23 cellular contexts compared by ENCODE assay signal in the genomic region with DNA sequence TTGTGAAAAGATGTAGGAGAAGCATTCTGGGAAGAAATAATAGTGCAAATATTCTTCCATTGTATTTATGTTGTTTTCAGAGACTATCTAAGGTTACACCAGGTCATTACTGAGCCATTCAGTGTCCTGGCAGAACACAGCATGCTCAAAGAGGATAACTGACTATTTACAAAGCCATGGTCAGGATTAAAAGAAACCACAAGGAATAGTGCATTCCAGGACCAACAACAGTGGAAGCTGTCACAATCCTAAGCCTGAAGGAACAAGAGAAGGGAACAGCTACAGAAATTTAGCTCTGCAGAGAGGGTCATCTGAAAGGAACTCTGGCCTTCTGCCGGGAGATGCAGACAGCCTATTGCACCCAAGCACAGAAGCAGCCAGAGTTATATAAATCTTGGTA.
"Had no signal": no experiment of that assay in that cellular context is flagged by ENCODE, and none has a peak within 500 bp of the region (broad histone marks: within the 10 kb centered on the region; RNA-seq: fewer than 3 reads in every experiment).

No MANE protein-coding gene starts in this region.

- H3K36me3 Mint-ChIP-seq: activated naive CD8-positive, alpha-beta T cell treated with anti-CD3 and anti-CD28 coated beads, Interleukin-2, amount 10 ng/mL, durations not matched to agents 7 days and 5 days had no signal

- H3K9me3 Mint-ChIP-seq: activated CD8-positive, alpha-beta T cell treated with anti-CD3 and anti-CD28 coated beads for 36 hours; activated naive CD8-positive, alpha-beta T cell treated with anti-CD3 and anti-CD28 coated beads, Interleukin-2, amount 10 ng/mL, durations not matched to agents 7 days and 5 days had no signal

- ATAC-seq: activated CD4-positive, CD25-positive, alpha-beta regulatory T cell treated with anti-CD3 and anti-CD28 coated beads, Interleukin-2, amount 50 U/mL, for 24 hours; activated CD8-positive, alpha-beta T cell treated with anti-CD3 and anti-CD28 coated beads for 36 hours; body of pancreas had no signal

- H3K27me3 ChIP-seq: adrenal gland, body of pancreas, Peyer's patch had no signal

- H3K4me1 ChIP-seq: adrenal gland, body of pancreas, Peyer's patch had no signal

- H3K27ac ChIP-seq: adrenal gland, body of pancreas, KMS-11, Peyer's patch, RWPE1 had no signal

- H3K9ac ChIP-seq: KMS-11 had no signal

- H3K27ac Mint-ChIP-seq: activated CD8-positive, alpha-beta T cell treated with anti-CD3 and anti-CD28 coated beads for 36 hours; activated naive CD8-positive, alpha-beta T cell treated with anti-CD3 and anti-CD28 coated beads, Interleukin-2, amount 10 ng/mL, durations not matched to agents 7 days and 5 days; T-helper 1 cell treated with Interleukin-12 subunit alpha and Interleukin-12 subunit beta and Interleukin-4 antibody, amounts not matched to agents 30 μg/mL and 1 μg/mL, for 36 hours had no signal

- H3K4me3 ChIP-seq: adrenal gland, body of pancreas, Peyer's patch had no signal

- H3K4me3 Mint-ChIP-seq: activated CD8-positive, alpha-beta T cell treated with anti-CD3 and anti-CD28 coated beads for 36 hours; activated naive CD8-positive, alpha-beta T cell treated with anti-CD3 and anti-CD28 coated beads, Interleukin-2, amount 10 ng/mL, durations not matched to agents 7 days and 5 days; T-helper 1 cell treated with Interleukin-12 subunit alpha and Interleukin-12 subunit beta and Interleukin-4 antibody, amounts not matched to agents 30 μg/mL and 1 μg/mL, for 36 hours had no signal

- DNase-seq: activated CD4-positive, alpha-beta T cell treated with anti-CD3 and anti-CD28 coated beads for 4 hours; activated CD8-positive, alpha-beta memory T cell treated with anti-CD3 and anti-CD28 coated beads, Interleukin-2, amount 50 U/mL, for 4 hours; activated CD8-positive, alpha-beta T cell treated with anti-CD3 and anti-CD28 coated beads for 36 hours; activated naive CD4-positive, alpha-beta T cell treated with anti-CD3 and anti-CD28 coated beads, Interleukin-2, amount 50 U/mL, for 16 hours; activated naive CD8-positive, alpha-beta T cell treated with anti-CD3 and anti-CD28 coated beads, Interleukin-2, amount 10 ng/mL, durations not matched to agents 7 days and 5 days; activated T-cell treated with anti-CD3 and anti-CD28 coated beads, Interleukin-2, amount 50 U/mL, for 1 hour; adrenal gland; aorta; body of pancreas; MM.1S; NCI-H1105; NCI-H1436; NCI-H1694 treated with DMSO at 0.1 percent for 48 hours; NCI-H2081; NCI-H510A treated with DMSO at 0.1 percent for 48 hours; NCI-H69; NK-92 treated with Interleukin-12 subunit alpha and Interleukin-12 subunit beta, amount 100 ng/mL, for 24 hours; Peyer's patch; Right ventricle myocardium superior had no signal

- H3K36me3 ChIP-seq: adrenal gland, Peyer's patch had no signal

- H3K9me3 ChIP-seq: adrenal gland, body of pancreas, Peyer's patch had no signal

- H3K27me3 Mint-ChIP-seq: activated CD8-positive, alpha-beta T cell treated with anti-CD3 and anti-CD28 coated beads for 36 hours; activated naive CD8-positive, alpha-beta T cell treated with anti-CD3 and anti-CD28 coated beads, Interleukin-2, amount 10 ng/mL, durations not matched to agents 7 days and 5 days had no signal
